ENCODE assay signal across 18 cellular contexts in genomic region chr18:51522338-51522737, GRCh38.
DNase-seq lines count a peak whose midpoint lies in the region; ATAC-seq, FAIRE-seq and TF ChIP-seq lines count a peak whose summit lies in the region.
"Had no signal": no experiment of that assay in that cellular context is flagged by ENCODE, and none has a peak within 500 bp of the region (broad histone marks: within the 10 kb centered on the region; RNA-seq: fewer than 3 reads in every experiment).

No MANE protein-coding gene starts in this region.

- no peaks in the 10 kb centered on the region for H3K27me3 ChIP-seq in HUES48 (ENCODE audit: control insufficient read depth, insufficient read depth, low read length)

- TF ChIP-seq CTCF in WTC11 (IDR thresholded peaks at IDR 0.05) (no peak), foreskin fibroblast (IDR thresholded peaks at IDR 0.05; ENCODE audit: low read depth, low read length) (no peak)

- H3K4me3 Mint-ChIP-seq in WTC11, result no peak overlapping the region
- H3K4me3 Mint-ChIP-seq: CD4-positive, CD25-positive, alpha-beta regulatory T cell had no signal

- POLR2A ChIA-PET in WTC11 (lab: Charles Lee), result interaction anchor here (0.7 kb wide), 1 partner anchor 411 kb away, joined by 3 read pairs; no protein-coding TSS in a partner anchor

- no peak for FAIRE-seq in H54 (lab: Jason Lieb, UNC)
- FAIRE-seq: RCC 7860 had no signal

- H3K36me3 Mint-ChIP-seq in WTC11, result no peaks in the 10 kb centered on the region
- H3K36me3 Mint-ChIP-seq: CD4-positive, CD25-positive, alpha-beta regulatory T cell had no signal

- H3K27ac ChIP-seq in HUES48 (ENCODE audit: low read depth, low read length), result peak overlapping the region; percentile 64

- no peak overlapping the region for H3K9ac ChIP-seq in HUES48 (ENCODE audit: low read depth, low read length)

- H3K4me1 ChIP-seq in HUES48 (ENCODE audit: control insufficient read depth, insufficient read depth, low read length), result peaks cover 24% of the 10 kb centered on the region

- H3K4me1 Mint-ChIP-seq in WTC11, result peaks cover 49% of the 10 kb centered on the region

- no peaks in the 10 kb centered on the region for H3K9me3 ChIP-seq in HUES48 (ENCODE audit: control insufficient read depth, insufficient read depth, low read length)

- no peak overlapping the region for H3K4me3 ChIP-seq in HUES48 (ENCODE audit: low read depth, low read length)
- H3K4me3 ChIP-seq in foreskin fibroblast (ENCODE audit: low read depth in 1 of 2, low read length in 2 of 2), result no peak overlapping the region

- no peak for TF ChIP-seq POLR2A in H54 (IDR thresholded peaks at IDR 0.05; ENCODE audit: low read depth, low read length)

- peak; percentile 46 for DNase-seq in WTC11 (ENCODE audit: low spot score)
- peak; percentile 23 for DNase-seq in iPS DF 19.7 (ENCODE audit: low read depth, low spot score)
- DNase-seq in foreskin fibroblast, result no peak
- no peak for DNase-seq in activated naive CD4-positive, alpha-beta T cell treated with Interleukin-2 at 50 U/mL for 16 hours
- DNase-seq in H54 (ENCODE audit: insufficient read length, low spot score), result no peak
- DNase-seq in NCI-H1436 (lab: John Stamatoyannopoulos, UW), result no peak
- DNase-seq: CD4-positive, CD25-positive, alpha-beta regulatory T cell; EL; Kasumi-1; NCI-H1694 treated with DMSO at 0.1 percent for 48 hours; NCI-H2081 treated with DMSO at 0.1 percent for 48 hours; NCI-H2171 treated with DMSO at 0.1 percent for 48 hours; NCI-H524 treated with DMSO at 0.1 percent for 48 hours; NCI-H82; Right ventricle myocardium superior had no signal

- ATAC-seq in WTC11, result peak; percentile 94
- ATAC-seq: HCT116 had no signal

- no peaks in the 10 kb centered on the region for H3K27me3 Mint-ChIP-seq in WTC11 (ENCODE audit: low read depth)
- H3K27me3 Mint-ChIP-seq: CD4-positive, CD25-positive, alpha-beta regulatory T cell had no signal

- CTCF ChIA-PET in WTC11 (lab: Charles Lee), result no interaction called here

- H3K9me3 Mint-ChIP-seq in WTC11, result peaks cover 8% of the 10 kb centered on the region
- H3K9me3 Mint-ChIP-seq: CD4-positive, CD25-positive, alpha-beta regulatory T cell had no signal

- H3K36me3 ChIP-seq in HUES48 (ENCODE audit: control insufficient read depth, insufficient read depth, low read length), result no peaks in the 10 kb centered on the region

- 0 out of 2 replicates have a peak overlapping the region, but pooled peaks have one; percentile 22 for H3K27ac Mint-ChIP-seq in WTC11
- H3K27ac Mint-ChIP-seq: CD4-positive, CD25-positive, alpha-beta regulatory T cell had no signal

TF ChIP-seq in WTC11, 78 proteins besides CTCF, POLR2A, EP300 and RAD21:
- TF ChIP-seq USF2 (CRISPR knock-in tag; IDR thresholded peaks at IDR 0.05), result 0 out of 2 replicates have a peak, but pooled peaks have one; percentile 8
- no peak for TF ChIP-seq ARID4B (CRISPR knock-in tag; IDR thresholded peaks at IDR 0.05; ENCODE audit: borderline replicate concordance)
- no peak for TF ChIP-seq SOX15 (CRISPR knock-in tag; IDR thresholded peaks at IDR 0.05)
- TF ChIP-seq ETV6 (CRISPR knock-in tag; IDR thresholded peaks at IDR 0.05), result 0 out of 2 replicates have a peak, but pooled peaks have one; percentile 55
- TF ChIP-seq ZNF281 (CRISPR knock-in tag; IDR thresholded peaks at IDR 0.05), result no peak
- TF ChIP-seq MAX (CRISPR knock-in tag; IDR thresholded peaks at IDR 0.05), result peak; percentile 71
- TF ChIP-seq FOXK1 (CRISPR knock-in tag; IDR thresholded peaks at IDR 0.05), result peak; percentile 68; the same call in 1 of the 2 replicates
- TF ChIP-seq ZNF423 (CRISPR knock-in tag; IDR thresholded peaks at IDR 0.05), result 0 out of 2 replicates have a peak, but pooled peaks have one; percentile 46
- peak; percentile 45; the same call in 1 of the 2 replicates for TF ChIP-seq FOXP4 (CRISPR knock-in tag; IDR thresholded peaks at IDR 0.05)

Comparison
In these comparisons a context has a peak if more than half of its experiments do, and no peak if none do; other contexts are left out.
1. DNase-seq: peak in WTC11 (single experiment) and iPS DF 19.7 (single experiment); none in foreskin fibroblast (0 of 2), activated naive CD4-positive, alpha-beta T cell treated with Interleukin-2 at 50 U/mL for 16 hours (single experiment), H54 (single experiment) and NCI-H1436 (single experiment).